In the genomic region with DNA sequence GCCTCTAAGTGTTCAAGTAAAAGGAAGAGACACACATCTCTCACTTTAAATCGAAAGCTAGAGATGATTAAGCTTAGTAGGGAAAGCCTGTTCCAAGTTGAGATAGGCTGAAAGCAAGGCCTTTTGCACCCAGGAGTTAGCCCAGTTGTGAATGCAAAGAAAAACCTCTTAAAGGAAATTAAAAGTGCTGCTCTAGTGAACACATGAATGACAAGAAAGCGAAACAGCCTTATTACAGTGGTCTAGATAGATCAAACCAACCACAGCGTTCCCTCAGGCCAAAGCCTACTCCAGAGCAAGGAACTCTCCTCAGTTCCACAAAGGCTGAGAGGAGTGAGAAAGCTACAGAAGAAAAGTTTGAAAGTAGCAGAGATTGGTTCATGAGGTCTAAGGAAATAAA, we compare ENCODE assay signal across 10 cellular contexts. TPM values are rescaled to one million over a fixed set of nuclear protein-coding genes. Genes with fewer than 3 reads are reported as not detected.
DNase-seq lines count a peak whose midpoint lies in the region; ATAC-seq and TF ChIP-seq lines count a peak whose summit lies in the region.
"Had no signal": no experiment of that assay in that cellular context is flagged by ENCODE, and none has a peak within 500 bp of the region (broad histone marks: within the 10 kb centered on the region; RNA-seq: fewer than 3 reads in every experiment).

No MANE protein-coding gene starts in this region.

- TF ChIP-seq CTCF in PC-3 (conservative IDR thresholded peaks at IDR 0.05; ENCODE audit: low read depth, low read length) (no peak), neural progenitor cell (IDR thresholded peaks at IDR 0.05) (no peak), MM.1S (IDR thresholded peaks at IDR 0.05; ENCODE audit: low read length) (no peak)

- no peak for ATAC-seq in PC-3
- ATAC-seq in central memory CD8-positive, alpha-beta T cell (replicated peaks; ENCODE audit: extremely low read depth, poor library complexity, severe bottlenecking): no peak

- no peaks in the 10 kb centered on the region for H3K79me2 ChIP-seq in PC-3 (ENCODE audit: low read length)
- no peaks in the 10 kb centered on the region for H3K79me2 ChIP-seq in neural progenitor cell (ENCODE audit: low read depth)
- H3K79me2 ChIP-seq in MM.1S (ENCODE audit: low read length): no peaks in the 10 kb centered on the region

- peaks cover 13% of the 10 kb centered on the region for H3K4me1 Mint-ChIP-seq in T-helper 1 cell treated with Interleukin-12 subunit alpha and Interleukin-12 subunit beta and Interleukin-4 antibody, amounts not matched to agents 30 μg/mL and 1 μg/mL, for 36 hours (ENCODE audit: low read depth)
- peaks cover 17% of the 10 kb centered on the region for H3K4me1 Mint-ChIP-seq in central memory CD8-positive, alpha-beta T cell
- peaks cover 11% of the 10 kb centered on the region for H3K4me1 Mint-ChIP-seq in neural progenitor cell

- H2AFZ ChIP-seq in PC-3 (ENCODE audit: low read length) (peak overlapping the region; percentile 98; the same call in 1 of the 2 replicates), neural progenitor cell (replicated peaks) (no peak overlapping the region), MM.1S (ENCODE audit: low read length) (no peak overlapping the region)

- no peaks in the 10 kb centered on the region for H3K36me3 Mint-ChIP-seq in T-helper 1 cell treated with Interleukin-12 subunit alpha and Interleukin-12 subunit beta and Interleukin-4 antibody, amounts not matched to agents 30 μg/mL and 1 μg/mL, for 36 hours (ENCODE audit: low read depth)
- H3K36me3 Mint-ChIP-seq in central memory CD8-positive, alpha-beta T cell (ENCODE audit: insufficient read depth): peaks cover 2% of the 10 kb centered on the region
- H3K36me3 Mint-ChIP-seq in neural progenitor cell: peaks cover 5% of the 10 kb centered on the region

- peaks cover 2% of the 10 kb centered on the region for H3K9me3 Mint-ChIP-seq in T-helper 1 cell treated with Interleukin-12 subunit alpha and Interleukin-12 subunit beta and Interleukin-4 antibody, amounts not matched to agents 30 μg/mL and 1 μg/mL, for 36 hours
- no peaks in the 10 kb centered on the region for H3K9me3 Mint-ChIP-seq in central memory CD8-positive, alpha-beta T cell
- peaks cover 2% of the 10 kb centered on the region for H3K9me3 Mint-ChIP-seq in neural progenitor cell

- H3K9me2 ChIP-seq in PC-3 (replicated peaks; ENCODE audit: low read length) (no peaks in the 10 kb centered on the region), MM.1S (replicated peaks; ENCODE audit: insufficient read depth, low read length) (no peaks in the 10 kb centered on the region)

- H3K27me3 ChIP-seq in PC-3 (ENCODE audit: low read length) (no peaks in the 10 kb centered on the region), neural progenitor cell (peaks cover 11% of the 10 kb centered on the region), MM.1S (replicated peaks; ENCODE audit: insufficient read depth, low read length) (no peaks in the 10 kb centered on the region)

- peak overlapping the region; percentile 31 for H3K4me3 Mint-ChIP-seq in T-helper 1 cell treated with Interleukin-12 subunit alpha and Interleukin-12 subunit beta and Interleukin-4 antibody, amounts not matched to agents 30 μg/mL and 1 μg/mL, for 36 hours
- peak overlapping the region; percentile 92 for H3K4me3 Mint-ChIP-seq in central memory CD8-positive, alpha-beta T cell
- H3K4me3 Mint-ChIP-seq in neural progenitor cell: peak overlapping the region; percentile 83

- POLR2A ChIA-PET in PC-3 (lab: Charles Lee; ENCODE audit: unreplicated experiment): interaction anchor here (1.2 kb wide), 1 partner anchor 178 kb away, joined by 4 read pairs; no protein-coding TSS in a partner anchor

- H3K27ac Mint-ChIP-seq in T-helper 1 cell treated with Interleukin-12 subunit alpha and Interleukin-12 subunit beta and Interleukin-4 antibody, amounts not matched to agents 30 μg/mL and 1 μg/mL, for 36 hours: no peak overlapping the region
- H3K27ac Mint-ChIP-seq in central memory CD8-positive, alpha-beta T cell (ENCODE audit: low read depth): peak overlapping the region; percentile 76
- no peak overlapping the region for H3K27ac Mint-ChIP-seq in neural progenitor cell

- H4K20me1 ChIP-seq in PC-3 (ENCODE audit: low read length): no peaks in the 10 kb centered on the region
- H4K20me1 ChIP-seq in neural progenitor cell (ENCODE audit: low read depth): no peaks in the 10 kb centered on the region
- H4K20me1 ChIP-seq in MM.1S (ENCODE audit: insufficient read depth, low read length): no peaks in the 10 kb centered on the region

- H3K4me3 ChIP-seq in PC-3 (ENCODE audit: low read length): no peak overlapping the region
- H3K4me3 ChIP-seq in neural progenitor cell: no peak overlapping the region
- no peak overlapping the region for H3K4me3 ChIP-seq in MM.1S (ENCODE audit: low read length)

- H3K4me1 ChIP-seq in PC-3 (ENCODE audit: insufficient read depth, low read length): peaks cover 11% of the 10 kb centered on the region
- peaks cover 4% of the 10 kb centered on the region for H3K4me1 ChIP-seq in neural progenitor cell
- H3K4me1 ChIP-seq in MM.1S (ENCODE audit: low read length): no peaks in the 10 kb centered on the region; the same call in 1 of the 2 replicates

- H3K4me2 ChIP-seq in PC-3 (ENCODE audit: low read length) (peak overlapping the region; percentile 95; the same call in 1 of the 2 replicates), neural progenitor cell (no peak overlapping the region), MM.1S (ENCODE audit: low read depth, low read length) (no peak overlapping the region)

- CTCF ChIA-PET in PC-3 (lab: Charles Lee): no interaction called here

- H3F3A ChIP-seq in PC-3 (ENCODE audit: low read length, unreplicated experiment) (no peaks in the 10 kb centered on the region), neural progenitor cell (ENCODE audit: low read depth) (no peaks in the 10 kb centered on the region), MM.1S (ENCODE audit: insufficient read depth, low read length) (peaks cover 9% of the 10 kb centered on the region)

- H3K9ac ChIP-seq in PC-3 (ENCODE audit: low read length): no peak overlapping the region
- no peak overlapping the region for H3K9ac ChIP-seq in neural progenitor cell
- H3K9ac ChIP-seq in MM.1S (ENCODE audit: low read length): no peak overlapping the region

- H3K27ac ChIP-seq in PC-3 (ENCODE audit: low read length) (no peak overlapping the region), neural progenitor cell (no peak overlapping the region), MM.1S (ENCODE audit: low read length) (no peak overlapping the region)

- H3K27me3 Mint-ChIP-seq in T-helper 1 cell treated with Interleukin-12 subunit alpha and Interleukin-12 subunit beta and Interleukin-4 antibody, amounts not matched to agents 30 μg/mL and 1 μg/mL, for 36 hours (ENCODE audit: low read depth): peaks cover 2% of the 10 kb centered on the region
- H3K27me3 Mint-ChIP-seq in central memory CD8-positive, alpha-beta T cell: peaks cover 9% of the 10 kb centered on the region
- peaks cover 2% of the 10 kb centered on the region for H3K27me3 Mint-ChIP-seq in neural progenitor cell (ENCODE audit: insufficient read depth, low read depth)

- BruUV-seq in PC-3 (replicated peaks; lab: Mats Ljungman, UMichigan): no TSS peak

- DNase-seq in T-helper 1 cell (no peak), PC-3 (no peak), neural progenitor cell (ENCODE audit: low spot score) (no peak), MM.1S (no peak), amniotic stem cell (lab: John Stamatoyannopoulos, UW) (no peak)
- DNase-seq in central memory CD8-positive, alpha-beta T cell (ENCODE audit: low spot score in 2 of 2): no peak
- no peak for DNase-seq in activated CD4-positive, CD25-positive, alpha-beta regulatory T cell (lab: John Stamatoyannopoulos, UW)

- H3K36me3 ChIP-seq in PC-3 (ENCODE audit: low read depth, low read length) (no peaks in the 10 kb centered on the region), neural progenitor cell (no peaks in the 10 kb centered on the region), MM.1S (replicated peaks; ENCODE audit: insufficient read depth, low read length) (no peaks in the 10 kb centered on the region)

- H3K9me3 ChIP-seq in PC-3 (ENCODE audit: low read length): no peaks in the 10 kb centered on the region
- H3K9me3 ChIP-seq in neural progenitor cell (ENCODE audit: low read depth): no peaks in the 10 kb centered on the region
- no peaks in the 10 kb centered on the region for H3K9me3 ChIP-seq in MM.1S (replicated peaks; ENCODE audit: insufficient read depth, low read length)

- intact Hi-C loops in PC-3 (cut with micrococcal nuclease): no loop called here

RNA-seq across cellular contexts. Expression of a gene that starts 14.9 kb away (rescaled TPM):
- total RNA-seq in PC-3 (2014; rRNA removed) (0.23 and 2.1 TPM in 2 replicates), neural progenitor cell (ENCODE audit: low replicate concordance) (0.59 and 3.7 TPM in 2 replicates)
- total RNA-seq: G401, subcutaneous adipose tissue had no signal

RNA-seq across cellular contexts. Expression of a gene that starts 41.7 kb away (rescaled TPM):
- total RNA-seq in PC-3 (2014; rRNA removed) (96.0 and 98.6 TPM in 2 replicates), neural progenitor cell (ENCODE audit: low replicate concordance) (44.0 and 52.0 TPM in 2 replicates)

Comparison
In these comparisons a context has a peak if more than half of its experiments do, and no peak if none do; other contexts are left out.
1. H3K4me3 Mint-ChIP-seq: peak in every context shown above with its lines; median percentile 92 in central memory CD8-positive, alpha-beta T cell; 83 in neural progenitor cell; 31 in T-helper 1 cell treated with Interleukin-12 subunit alpha and Interleukin-12 subunit beta and Interleukin-4 antibody, amounts not matched to agents 30 μg/mL and 1 μg/mL, for 36 hours.